In the genomic region with DNA sequence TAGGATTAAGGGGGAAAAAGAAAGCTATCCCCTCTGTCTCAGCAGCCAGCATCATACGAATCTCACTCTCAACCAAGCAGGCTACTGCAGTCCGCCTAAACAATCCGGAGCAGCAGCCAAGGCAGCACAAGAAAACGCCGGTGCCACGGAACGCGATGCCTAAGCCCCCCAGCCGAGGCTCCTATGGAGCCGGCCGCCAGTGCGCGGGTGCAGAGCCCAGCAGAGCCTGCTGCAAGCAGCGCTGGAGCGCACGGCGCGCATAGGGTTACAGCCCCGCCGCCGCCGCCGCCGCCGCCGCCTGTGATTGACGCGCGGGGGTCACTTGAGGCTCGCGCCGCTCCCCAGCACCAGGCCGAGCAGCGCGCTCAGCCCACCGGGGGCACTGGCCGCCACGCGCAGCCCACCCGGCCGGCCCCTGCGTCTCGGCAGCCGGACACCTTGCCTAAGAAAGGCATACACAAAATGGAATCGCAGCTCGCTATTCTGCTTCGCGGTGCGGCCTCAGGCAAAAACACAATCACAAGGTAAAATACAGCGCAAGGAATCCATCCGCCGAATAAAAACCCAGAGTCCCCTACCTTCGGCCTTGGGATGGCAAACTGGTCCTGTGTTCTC, we compare ENCODE assay signal across 8 cellular contexts. TPM values are rescaled to one million over a fixed set of nuclear protein-coding genes. Genes with fewer than 3 reads are reported as not detected.
A peak's percentile ranks its signal among the peaks of the same experiment; 100 is the strongest.
DNase-seq lines count a peak whose midpoint lies in the region; ATAC-seq and TF ChIP-seq lines count a peak whose summit lies in the region.

No MANE protein-coding gene starts in this region.

- H3K9me3 ChIP-seq in DND-41 (ENCODE audit: insufficient read depth, low read length, severe bottlenecking) (no peaks in the 10 kb centered on the region), esophagus (ENCODE audit: control insufficient read depth in 2 of 2, insufficient read depth in 1 of 2, low read depth in 1 of 2, low read length in 1 of 2) (no peaks in the 10 kb centered on the region), muscle layer of duodenum (ENCODE audit: control insufficient read depth in 1 of 2, low read length in 2 of 2) (no peaks in the 10 kb centered on the region), tibial artery (no peaks in the 10 kb centered on the region)

- ATAC-seq in DND-41 (ENCODE audit: insufficient read depth, low read depth), result peak; percentile 6; the same call in 1 of the 3 replicates

- intact Hi-C loops in tibial artery (cut with DNase I; ENCODE audit: low total_unique reads), result no loop called here

- H3K27ac ChIP-seq in DND-41 (ENCODE audit: low read length), result peak overlapping the region; percentile 98
- no peak overlapping the region for H3K27ac ChIP-seq in esophagus (ENCODE audit: low read depth in 2 of 2, low read length in 1 of 2)
- no peak overlapping the region for H3K27ac ChIP-seq in muscle layer of duodenum (ENCODE audit: low read length)
- H3K27ac ChIP-seq in tibial artery, result peak overlapping the region in 1 of 2 donors; percentile 4

- DNase-seq in DND-41, result peak; percentile 61
- peak; percentile 96 for DNase-seq in NCI-H2029 treated with DMSO at 0.1 percent for 48 hours (lab: John Stamatoyannopoulos, UW)
- peak; percentile 80 for DNase-seq in activated CD8-positive, alpha-beta memory T cell treated with anti-CD3 and anti-CD28 coated beads, Interleukin-2, amount 50 U/mL, for 48 hours
- DNase-seq in tibial artery, result no peak
- DNase-seq in T1000 (lab: John Stamatoyannopoulos, UW), result no peak
- DNase-seq in GF-D8 (lab: John Stamatoyannopoulos, UW), result no peak

- peaks cover 84% of the 10 kb centered on the region for H3K79me2 ChIP-seq in DND-41 (ENCODE audit: insufficient read depth, low read length)

- H3K27me3 ChIP-seq in DND-41 (ENCODE audit: insufficient read depth, low read length, poor library complexity) (no peaks in the 10 kb centered on the region), esophagus (ENCODE audit: control insufficient read depth in 1 of 2, insufficient read depth in 2 of 2, low read length in 2 of 2) (no peaks in the 10 kb centered on the region), muscle layer of duodenum (ENCODE audit: low read depth, low read length) (peaks cover 4% of the 10 kb centered on the region), tibial artery (no peaks in the 10 kb centered on the region)

- peak overlapping the region; percentile 49; the same call in 1 of the 2 replicates for H2AFZ ChIP-seq in DND-41 (ENCODE audit: low read depth, low read length)

- TF ChIP-seq CTCF in DND-41 (IDR thresholded peaks at IDR 0.05; ENCODE audit: borderline replicate concordance, extremely low read depth, low read length, poor library complexity, severe bottlenecking) (no peak), tibial artery (IDR thresholded peaks at IDR 0.05) (no peak)

- peak overlapping the region; percentile 98 for H3K4me2 ChIP-seq in DND-41 (ENCODE audit: insufficient read depth, low read length)

- H3K9ac ChIP-seq in DND-41 (ENCODE audit: low read depth, low read length), result peak overlapping the region; percentile 85

- H4K20me1 ChIP-seq in DND-41 (ENCODE audit: insufficient read depth, low read length), result peaks cover 12% of the 10 kb centered on the region; the same call in 1 of the 2 replicates

- H3K4me1 ChIP-seq in DND-41 (ENCODE audit: insufficient read depth, low read length), result peaks cover 60% of the 10 kb centered on the region
- H3K4me1 ChIP-seq in esophagus (ENCODE audit: control insufficient read depth in 2 of 2, insufficient read depth in 2 of 2, low read length in 1 of 2), result peaks cover 0 to 15% of the 10 kb centered on the region in 2 donors
- H3K4me1 ChIP-seq in muscle layer of duodenum (ENCODE audit: control insufficient read depth in 1 of 2, insufficient read depth in 2 of 2, low read length in 2 of 2), result peaks cover 0 to 17% of the 10 kb centered on the region in 2 donors
- peaks cover 0 to 28% (median 16%) of the 10 kb centered on the region in 4 donors for H3K4me1 ChIP-seq in tibial artery

- H3K36me3 ChIP-seq in DND-41 (ENCODE audit: insufficient read depth, low read length) (peaks cover 15% of the 10 kb centered on the region), esophagus (ENCODE audit: control insufficient read depth in 2 of 2, insufficient read depth in 2 of 2, low read length in 1 of 2) (no peaks in the 10 kb centered on the region), muscle layer of duodenum (ENCODE audit: control insufficient read depth in 1 of 2, insufficient read depth in 2 of 2, low read length in 2 of 2) (no peaks in the 10 kb centered on the region), tibial artery (no peaks in the 10 kb centered on the region)

- 1 to 2% methylated on average over 25 to 53 of the region's 53 CpGs for WGBS in esophagus, 2 donors

- H3K4me3 ChIP-seq in DND-41 (ENCODE audit: low read depth in 1 of 2, low read length in 2 of 2), result peak overlapping the region; percentile 64 to 76
- peak overlapping the region; percentile 71 to 76 for H3K4me3 ChIP-seq in esophagus (ENCODE audit: low read depth in 1 of 2, low read length in 2 of 2)
- peak overlapping the region; percentile 78 to 81 for H3K4me3 ChIP-seq in muscle layer of duodenum (ENCODE audit: low read depth in 1 of 2, low read length in 2 of 2)
- peak overlapping the region; percentile 55 to 56 for H3K4me3 ChIP-seq in tibial artery

RNA-seq across cellular contexts. Expression of a gene that starts 0.8 kb away (rescaled TPM):
- polyA plus RNA-seq in esophagus, result 10 to 100 TPM in 1 of 2 donors, 1 to 10 TPM in 1; 2.7 to 10.0 TPM

Comparison
In these comparisons a context has a peak if more than half of its experiments do, and no peak if none do; other contexts are left out.
1. DNase-seq: peak in DND-41 (single experiment), NCI-H2029 treated with DMSO at 0.1 percent for 48 hours (single experiment) and activated CD8-positive, alpha-beta memory T cell treated with anti-CD3 and anti-CD28 coated beads, Interleukin-2, amount 50 U/mL, for 48 hours (single experiment); none in tibial artery (0 of 2), T1000 (single experiment) and GF-D8 (single experiment).
2. Peak in every context shown above with its lines, with median percentiles within 50 percentile points of each other: H3K4me3 ChIP-seq.